ENCODE assay signal across 1 cellular context in the genomic region with DNA sequence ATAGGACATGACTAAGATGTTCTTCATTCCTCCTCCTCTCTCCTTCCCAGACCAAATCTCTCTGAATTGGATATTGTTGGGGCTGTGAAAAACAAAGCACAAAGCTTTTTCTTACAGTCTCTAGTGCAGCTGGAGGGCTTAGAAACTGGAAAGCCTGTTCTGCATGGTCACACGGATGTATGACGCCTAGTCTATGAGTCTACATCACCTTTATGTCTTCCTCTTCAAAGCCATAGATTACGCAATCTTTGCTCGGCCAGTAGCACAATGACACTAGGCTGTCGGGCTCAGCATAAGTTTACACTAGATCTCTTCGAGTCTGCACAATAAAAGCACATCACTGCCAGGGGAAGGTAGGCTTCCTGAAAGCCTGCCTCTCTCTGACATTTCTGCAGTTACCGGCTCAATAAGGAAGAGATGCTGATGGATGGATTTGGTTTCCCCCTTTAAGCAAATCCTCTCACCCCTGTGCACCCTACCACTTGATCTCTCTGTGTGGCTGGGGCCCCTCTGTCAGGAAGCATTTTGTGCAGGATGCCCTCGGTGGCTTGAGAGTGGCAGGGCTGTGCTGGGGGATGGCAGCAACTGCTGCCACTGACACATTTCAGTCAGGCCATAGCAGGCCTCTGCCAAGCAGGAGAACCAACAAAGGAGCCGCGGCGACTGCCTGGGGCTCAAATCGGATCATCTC.
TF ChIP-seq lines count a peak whose summit lies in the region.

No MANE protein-coding gene starts in this region.

TF ChIP-seq in H1, 55 proteins besides CTCF, POLR2A, EP300 and RAD21 (continued from another document):
- TF ChIP-seq, protein P1, sequence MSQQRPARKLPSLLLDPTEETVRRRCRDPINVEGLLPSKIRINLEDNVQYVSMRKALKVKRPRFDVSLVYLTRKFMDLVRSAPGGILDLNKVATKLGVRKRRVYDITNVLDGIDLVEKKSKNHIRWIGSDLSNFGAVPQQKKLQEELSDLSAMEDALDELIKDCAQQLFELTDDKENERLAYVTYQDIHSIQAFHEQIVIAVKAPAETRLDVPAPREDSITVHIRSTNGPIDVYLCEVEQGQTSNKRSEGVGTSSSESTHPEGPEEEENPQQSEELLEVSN (IDR thresholded peaks at IDR 0.05) = no peak
